17 cellular contexts compared by ENCODE assay signal in the genomic region with DNA sequence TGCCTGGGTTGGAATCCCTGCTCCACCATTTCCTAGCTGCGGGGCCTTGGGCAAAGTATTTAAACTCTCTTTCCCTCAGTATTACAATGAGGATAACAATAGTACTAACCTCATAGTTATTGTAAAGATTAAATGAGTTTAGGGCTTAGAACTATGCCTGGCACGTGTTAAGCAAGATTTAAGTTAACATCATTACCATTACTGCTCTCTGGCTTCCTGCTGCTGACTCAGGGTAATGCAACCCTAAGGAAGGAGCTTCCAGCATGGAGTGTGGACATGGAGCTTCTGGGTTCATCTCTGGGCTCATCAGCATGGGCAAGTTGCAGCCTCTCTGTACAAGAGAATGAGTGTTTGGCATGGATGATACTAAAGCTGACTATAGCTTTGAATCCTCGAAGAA.
A peak's percentile ranks its signal among the peaks of the same experiment; 100 is the strongest.
DNase-seq lines count a peak whose midpoint lies in the region; ATAC-seq and TF ChIP-seq lines count a peak whose summit lies in the region.
"Had no signal": no experiment of that assay in that cellular context is flagged by ENCODE, and none has a peak within 500 bp of the region (broad histone marks: within the 10 kb centered on the region; RNA-seq: fewer than 3 reads in every experiment).

No MANE protein-coding gene starts in this region.

- no peaks in the 10 kb centered on the region; the same call in 1 of the 2 replicates for H3K27me3 Mint-ChIP-seq in WTC11 (ENCODE audit: low read depth)
- H3K27me3 Mint-ChIP-seq: CD4-positive, alpha-beta memory T cell had no signal

- H3K4me3 Mint-ChIP-seq in WTC11 = no peak overlapping the region
- H3K4me3 Mint-ChIP-seq: CD4-positive, alpha-beta memory T cell; HFFc6 had no signal

- TF ChIP-seq CTCF in WTC11 (IDR thresholded peaks at IDR 0.05) (no peak), epithelial cell of esophagus (IDR thresholded peaks at IDR 0.05; ENCODE audit: insufficient read depth, low read depth, low read length, missing control alignments) (no peak)

- ATAC-seq in WTC11 (peak; percentile 67), sciatic nerve (no peak), HG03039 (IDR thresholded peaks at IDR 0.05; ENCODE audit: unreplicated experiment) (no peak), HG02870 (IDR thresholded peaks at IDR 0.05; ENCODE audit: unreplicated experiment) (no peak)

- intact Hi-C loops in sciatic nerve (cut with DNase I) = no loop called here

- DNase-seq in WTC11 (ENCODE audit: low spot score) (no peak), epithelial cell of esophagus (ENCODE audit: low read depth) (peak; percentile 9), iPS-NIHi11 (ENCODE audit: low spot score) (peak; percentile 9), sciatic nerve (ENCODE audit: low spot score) (no peak)
- DNase-seq in stimulated activated CD8-positive, alpha-beta memory T cell treated with anti-CD3 and anti-CD28 coated beads, Interleukin-4, amount 100 ng/mL, for 48 hours = no peak
- DNase-seq: 8988T; C1 segment of cervical spinal cord; Calu3; CD4-positive, alpha-beta memory T cell; COR-L47; DMS53; DMS79 treated with DMSO at 0.1 percent for 48 hours; GF-D8; HFFc6 had no signal

- POLR2A ChIA-PET in WTC11 (lab: Charles Lee) = no interaction called here

- H3K36me3 Mint-ChIP-seq in WTC11 = no peaks in the 10 kb centered on the region
- H3K36me3 Mint-ChIP-seq: CD4-positive, alpha-beta memory T cell had no signal

- H3K4me3 ChIP-seq in epithelial cell of esophagus (ENCODE audit: low read length) = no peak overlapping the region
- H3K4me3 ChIP-seq: HAP-1 had no signal

- CTCF ChIA-PET in WTC11 (lab: Charles Lee) = interaction anchor here (0.6 kb wide), 1 partner anchor 772 kb away, joined by 3 read pairs; no protein-coding TSS in a partner anchor

- peaks cover 7% of the 10 kb centered on the region for H3K4me1 Mint-ChIP-seq in WTC11
- H3K4me1 Mint-ChIP-seq: CD4-positive, alpha-beta memory T cell had no signal

- H3K9me3 Mint-ChIP-seq in WTC11 = no peaks in the 10 kb centered on the region

- peak overlapping the region; percentile 35; the same call in 1 of the 2 replicates for H3K27ac Mint-ChIP-seq in WTC11
- H3K27ac Mint-ChIP-seq: CD4-positive, alpha-beta memory T cell; HFFc6 had no signal

TF ChIP-seq in WTC11, 78 proteins besides CTCF, POLR2A, EP300 and RAD21:
- TF ChIP-seq SMAD3 (CRISPR knock-in tag; IDR thresholded peaks at IDR 0.05; ENCODE audit: borderline replicate concordance) = no peak

Comparison
In these comparisons a context has a peak if more than half of its experiments do, and no peak if none do; other contexts are left out.
1. DNase-seq: peak in epithelial cell of esophagus (single experiment) and iPS-NIHi11 (single experiment); none in WTC11 (single experiment), sciatic nerve (single experiment) and stimulated activated CD8-positive, alpha-beta memory T cell treated with anti-CD3 and anti-CD28 coated beads, Interleukin-4, amount 100 ng/mL, for 48 hours (single experiment).